In the genomic region with DNA sequence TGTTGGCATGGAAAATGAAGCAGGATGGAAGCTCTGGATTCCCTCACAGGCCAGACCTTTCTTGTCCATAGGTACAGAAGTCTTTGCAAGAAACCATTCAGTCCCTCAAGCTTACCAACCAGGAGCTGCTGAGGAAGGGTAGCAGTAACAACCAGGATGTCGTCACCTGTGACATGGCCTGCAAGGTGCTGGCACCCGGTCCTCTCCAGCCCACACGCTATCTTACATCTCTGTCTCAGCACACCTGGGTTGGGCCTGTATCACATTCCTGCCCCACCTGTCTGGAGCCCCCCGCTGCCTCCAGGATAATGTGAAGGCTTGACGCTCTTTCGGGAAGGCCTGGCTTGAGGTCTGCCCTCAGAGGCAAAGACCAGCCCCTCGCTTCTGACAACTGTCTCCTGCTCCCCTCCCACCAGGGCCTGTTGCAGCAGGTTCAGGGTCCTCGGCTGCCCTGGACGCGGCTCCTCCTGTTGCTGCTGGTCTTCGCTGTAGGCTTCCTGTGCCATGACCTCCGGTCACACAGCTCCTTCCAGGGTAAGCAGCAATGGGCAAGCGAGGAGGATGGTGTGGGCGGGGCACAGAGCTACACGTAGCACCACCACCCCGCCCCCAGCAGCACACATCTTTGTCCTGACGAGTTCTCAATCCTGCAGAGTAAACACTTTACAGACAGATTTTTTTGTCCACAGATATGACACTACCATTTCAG, we compare ENCODE assay signal across 1 cellular context.
TF ChIP-seq lines count a peak whose summit lies in the region.

No MANE protein-coding gene starts in this region.

TF ChIP-seq in WTC11, 78 proteins besides CTCF, POLR2A, EP300 and RAD21 (continued from another document):
- TF ChIP-seq, protein P1, sequence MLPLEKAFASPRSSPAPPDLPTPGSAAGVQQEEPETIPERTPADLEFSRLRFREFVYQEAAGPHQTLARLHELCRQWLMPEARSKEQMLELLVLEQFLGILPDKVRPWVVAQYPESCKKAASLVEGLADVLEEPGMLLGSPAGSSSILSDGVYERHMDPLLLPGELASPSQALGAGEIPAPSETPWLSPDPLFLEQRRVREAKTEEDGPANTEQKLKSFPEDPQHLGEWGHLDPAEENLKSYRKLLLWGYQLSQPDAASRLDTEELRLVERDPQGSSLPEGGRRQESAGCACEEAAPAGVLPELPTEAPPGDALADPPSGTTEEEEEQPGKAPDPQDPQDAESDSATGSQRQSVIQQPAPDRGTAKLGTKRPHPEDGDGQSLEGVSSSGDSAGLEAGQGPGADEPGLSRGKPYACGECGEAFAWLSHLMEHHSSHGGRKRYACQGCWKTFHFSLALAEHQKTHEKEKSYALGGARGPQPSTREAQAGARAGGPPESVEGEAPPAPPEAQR (CRISPR knock-in tag; IDR thresholded peaks at IDR 0.05) = no peak
